ENCODE assay signal across 20 cellular contexts in genomic region chr3:100331660-100332059, GRCh38.
"Had no signal": no experiment of that assay in that cellular context is flagged by ENCODE, and none has a peak within 500 bp of the region (broad histone marks: within the 10 kb centered on the region; RNA-seq: fewer than 3 reads in every experiment).

No MANE protein-coding gene starts in this region.

- H3K27me3 Mint-ChIP-seq: memory B cell; stimulated activated memory B cell treated with anti-CD40 and anti-IgM and Interleukin-4, amounts not matched to agents 10 μg/mL and 1 μg/mL and 100 μg/mL, for 72 hours; stimulated activated naive CD8-positive, alpha-beta T cell treated with anti-CD3 and anti-CD28 coated beads, Interleukin-15, Interleukin-2, amounts not matched to agents 100 ng/mL and 50 ng/mL, for 24 hours had no signal

- H3K9me3 ChIP-seq: lower lobe of right lung, tibial artery, upper lobe of left lung, uterus had no signal

- H3K4me3 Mint-ChIP-seq: immature natural killer cell; memory B cell; mesothelial cell of epicardium; natural killer cell; stimulated activated memory B cell treated with anti-CD40 and anti-IgM and Interleukin-4, amounts not matched to agents 10 μg/mL and 1 μg/mL and 100 μg/mL, for 72 hours; stimulated activated naive CD8-positive, alpha-beta T cell treated with anti-CD3 and anti-CD28 coated beads, Interleukin-15, Interleukin-2, amounts not matched to agents 100 ng/mL and 50 ng/mL, for 24 hours had no signal

- H3K27me3 ChIP-seq: spleen, tibial artery, upper lobe of left lung, uterus had no signal

- H3K4me3 ChIP-seq: left ventricle myocardium inferior, lower lobe of right lung, spleen, tibial artery, upper lobe of left lung, uterus had no signal

- ATAC-seq: esophagus mucosa; left cardiac atrium; lower lobe of right lung; natural killer cell; sciatic nerve; stimulated activated memory B cell treated with anti-CD40 and anti-IgM and Interleukin-4, amounts not matched to agents 10 μg/mL and 1 μg/mL and 100 μg/mL, for 72 hours had no signal

- H3K27ac ChIP-seq: left ventricle myocardium inferior, lower lobe of right lung, parathyroid adenoma, spleen, tibial artery, upper lobe of left lung, uterus had no signal

- H3K4me1 ChIP-seq: parathyroid adenoma, uterus had no signal

- DNase-seq: effector memory CD4-positive, alpha-beta T cell; immature natural killer cell; left cardiac atrium; left ventricle myocardium inferior; lower lobe of right lung; natural killer cell; spleen; stimulated activated CD4-positive, alpha-beta T cell treated with anti-CD3 and anti-CD28 coated beads, Interleukin-15, amount 100 ng/mL, for 24 hours; stimulated activated CD4-positive, alpha-beta T cell treated with anti-CD3 and anti-CD28 coated beads, Interleukin-1b, Interleukin-23, amount 100 ng/mL, for 48 hours; stimulated activated CD4-positive, alpha-beta T cell treated with anti-CD3 and anti-CD28 coated beads, Interleukin-4, amount 100 ng/mL, for 24 hours; tibial artery; upper lobe of left lung; uterus had no signal

- H3K79me2 ChIP-seq: parathyroid adenoma had no signal

- H3K27ac Mint-ChIP-seq: memory B cell; mesothelial cell of epicardium; natural killer cell; stimulated activated memory B cell treated with anti-CD40 and anti-IgM and Interleukin-4, amounts not matched to agents 10 μg/mL and 1 μg/mL and 100 μg/mL, for 72 hours; stimulated activated naive CD8-positive, alpha-beta T cell treated with anti-CD3 and anti-CD28 coated beads, Interleukin-15, Interleukin-2, amounts not matched to agents 100 ng/mL and 50 ng/mL, for 24 hours had no signal

- H3K9me3 Mint-ChIP-seq: natural killer cell had no signal

- H3K36me3 ChIP-seq: lower lobe of right lung, tibial artery, upper lobe of left lung, uterus had no signal

- H2AFZ ChIP-seq: parathyroid adenoma had no signal
